ENCODE assay signal across 6 cellular contexts in genomic region chr11:99631618-99632017, GRCh38.
"Had no signal": no experiment of that assay in that cellular context is flagged by ENCODE, and none has a peak within 500 bp of the region (broad histone marks: within the 10 kb centered on the region; RNA-seq: fewer than 3 reads in every experiment).

No MANE protein-coding gene starts in this region.

- H2AFZ ChIP-seq: GM23338 had no signal

- DNase-seq: H9, HCEC 1CT, IMR-90, KG1 had no signal

- H3K4me3 ChIP-seq: GM23338, K562 had no signal

- H3K4me2 ChIP-seq: GM23338 had no signal

- ATAC-seq: GM23338, K562 had no signal
